ENCODE assay signal across 18 cellular contexts in genomic region chr7:74690474-74690873, GRCh38. TPM values are rescaled to one million over a fixed set of nuclear protein-coding genes. Genes with fewer than 3 reads are reported as not detected.
DNase-seq lines count a peak whose midpoint lies in the region; TF ChIP-seq lines count a peak whose summit lies in the region.
"Had no signal": no experiment of that assay in that cellular context is flagged by ENCODE, and none has a peak within 500 bp of the region (broad histone marks: within the 10 kb centered on the region; RNA-seq: fewer than 3 reads in every experiment).

No MANE protein-coding gene starts in this region.

- peaks cover 0 to 4% of the 10 kb centered on the region in 2 experiments; a peak in 1 of 5 replicates for H3K9me3 Mint-ChIP-seq in H9
- H3K9me3 Mint-ChIP-seq in endothelial cell (ENCODE audit: unreplicated experiment) = no peaks in the 10 kb centered on the region
- H3K9me3 Mint-ChIP-seq in osteocyte (ENCODE audit: unreplicated experiment) = no peaks in the 10 kb centered on the region
- peaks cover 9% of the 10 kb centered on the region for H3K9me3 Mint-ChIP-seq in endodermal cell
- H3K9me3 Mint-ChIP-seq: CD4-positive, CD25-positive, alpha-beta regulatory T cell had no signal

- no peak overlapping the region for H3K23ac ChIP-seq in H9 (ENCODE audit: insufficient read length, low read depth, low read length)

- H4K8ac ChIP-seq in H9 (replicated peaks; ENCODE audit: insufficient read length, low read depth, low read length) = no peak overlapping the region

- no peak overlapping the region for H2BK20ac ChIP-seq in H9 (ENCODE audit: low read depth, low read length, poor library complexity, severe bottlenecking)

- no peak overlapping the region for H2BK120ac ChIP-seq in H9 (ENCODE audit: low read depth, low read length, poor library complexity, severe bottlenecking)

- H2BK12ac ChIP-seq in H9 (ENCODE audit: insufficient read length, low read depth, low read length) = no peak overlapping the region

- H3K4me1 ChIP-seq in H9 (ENCODE audit: insufficient read depth, low read length) (no peaks in the 10 kb centered on the region), endodermal cell (ENCODE audit: control insufficient read depth, insufficient read depth, low read length) (no peaks in the 10 kb centered on the region)
- H3K4me1 ChIP-seq: BE2C, Caco-2 had no signal

- H2AFZ ChIP-seq in H9 (ENCODE audit: low read length) = no peak overlapping the region

- H4K91ac ChIP-seq in H9 (ENCODE audit: insufficient read length, low read depth, low read length) = no peak overlapping the region

- H3K4me3 Mint-ChIP-seq in H9 (no peak overlapping the region), endothelial cell (ENCODE audit: unreplicated experiment) (peak overlapping the region; percentile 62), osteocyte (ENCODE audit: unreplicated experiment) (no peak overlapping the region), endodermal cell (no peak overlapping the region)
- H3K4me3 Mint-ChIP-seq: CD4-positive, CD25-positive, alpha-beta regulatory T cell had no signal

- no peak overlapping the region for H2BK15ac ChIP-seq in H9 (ENCODE audit: low read depth, low read length)

- no peak overlapping the region for H3K56ac ChIP-seq in H9 (ENCODE audit: insufficient read length, low read depth, low read length)

- no peak overlapping the region for H4K5ac ChIP-seq in H9 (ENCODE audit: insufficient read length, low read depth, low read length)

- no peak overlapping the region for H3K18ac ChIP-seq in H9 (ENCODE audit: insufficient read length, low read depth, low read length)

- H3K79me2 ChIP-seq in H9 (ENCODE audit: insufficient read depth, low read length) = peaks cover 10% of the 10 kb centered on the region; the same call in 1 of the 2 replicates

- H3T11ph ChIP-seq in H9 (ENCODE audit: low read length) = no peak overlapping the region

- H4K20me1 ChIP-seq in H9 (ENCODE audit: control insufficient read depth, insufficient read depth, insufficient read length) = no peaks in the 10 kb centered on the region

- H3K4ac ChIP-seq in H9 (ENCODE audit: low read depth, low read length) = no peak overlapping the region

- no peak overlapping the region for H3K14ac ChIP-seq in H9 (ENCODE audit: insufficient read depth, low read length)

- no peak overlapping the region for H2AK5ac ChIP-seq in H9 (ENCODE audit: insufficient read length, low read length)

- H3K9me3 ChIP-seq in H9 (ENCODE audit: control insufficient read depth, low read depth, low read length) (no peaks in the 10 kb centered on the region), endodermal cell (ENCODE audit: control insufficient read depth, low read length) (peaks cover 37% of the 10 kb centered on the region)
- H3K9me3 ChIP-seq: BE2C, Caco-2 had no signal

- H3K9ac ChIP-seq in H9 (ENCODE audit: extremely low read depth, insufficient read length, low read length) (no peak overlapping the region), endodermal cell (ENCODE audit: extremely low read depth, low read length, poor library complexity, severe bottlenecking) (no peak overlapping the region)

- H3K4me1 Mint-ChIP-seq in H9 (peaks cover 8% of the 10 kb centered on the region in 2 experiments; a peak in 3 of 4 replicates), endothelial cell (ENCODE audit: unreplicated experiment) (peaks cover 3% of the 10 kb centered on the region), osteocyte (ENCODE audit: unreplicated experiment) (peaks cover 11% of the 10 kb centered on the region), endodermal cell (peaks cover 5% of the 10 kb centered on the region)

- no peak overlapping the region for H3K4me2 ChIP-seq in H9 (ENCODE audit: insufficient read depth, insufficient read length, low read length)

- DNase-seq in D341Med (ENCODE audit: low spot score) (peak; percentile 35), H9 (no peak), endothelial cell (ENCODE audit: low spot score) (no peak), osteocyte (ENCODE audit: extremely low spot score, unreplicated experiment) (peak; percentile 57), endodermal cell (no peak), NCI-H82 (lab: John Stamatoyannopoulos, UW) (no peak), NCI-H1694 treated with DMSO at 0.1 percent for 48 hours (lab: John Stamatoyannopoulos, UW) (no peak), EL (no peak)
- DNase-seq: ACHN; BE2C; C1 segment of cervical spinal cord; Caco-2; CD4-positive, CD25-positive, alpha-beta regulatory T cell; DMS153; DMS79; GF-D8 had no signal

- no CpG with 5 or more reads among the region's 3 CpGs for WGBS in H9 (ENCODE audit: extremely low coverage, insufficient read length, low lambda C conversion rate)
- 94 to 100% methylated on average over 1 to 3 of the region's 3 CpGs for WGBS in endodermal cell (ENCODE audit: insufficient coverage in 1 of 2, insufficient read length in 1 of 2), 2 experiments

- no peak overlapping the region for H3K4me3 ChIP-seq in endodermal cell (ENCODE audit: low read length)
- H3K4me3 ChIP-seq: GM12878, HAP-1 had no signal

- no peak for TF ChIP-seq CTCF in H9 (conservative IDR thresholded peaks at IDR 0.05)
- TF ChIP-seq CTCF in endothelial cell (IDR thresholded peaks at IDR 0.05; ENCODE audit: unreplicated experiment) = no peak
- TF ChIP-seq CTCF in osteocyte (IDR thresholded peaks at IDR 0.05) = no peak
- TF ChIP-seq CTCF in endodermal cell (conservative IDR thresholded peaks at IDR 0.05) = no peak

- H3K27me3 ChIP-seq in H9 (ENCODE audit: insufficient read depth, low read length) (no peaks in the 10 kb centered on the region), endodermal cell (ENCODE audit: control insufficient read depth, insufficient read depth, low read length, poor library complexity, severe bottlenecking) (no peaks in the 10 kb centered on the region)
- H3K27me3 ChIP-seq: BE2C had no signal

- H3K27ac Mint-ChIP-seq in H9 = peak overlapping the region in 2 of 3 experiments; percentile 75 to 76; a peak in 3 of 7 replicates
- no peak overlapping the region for H3K27ac Mint-ChIP-seq in endothelial cell (ENCODE audit: unreplicated experiment)
- H3K27ac Mint-ChIP-seq in osteocyte (ENCODE audit: unreplicated experiment) = no peak overlapping the region
- H3K27ac Mint-ChIP-seq in endodermal cell = no peak overlapping the region
- H3K27ac Mint-ChIP-seq: CD4-positive, CD25-positive, alpha-beta regulatory T cell had no signal

- H2BK5ac ChIP-seq in H9 (ENCODE audit: insufficient read length, low read length) = no peak overlapping the region

- peaks cover 3% of the 10 kb centered on the region for H3K79me1 ChIP-seq in H9 (ENCODE audit: insufficient read depth, low read depth, low read length, poor library complexity, severe bottlenecking)

- H3K27ac ChIP-seq in H9 (ENCODE audit: insufficient read length, low read depth, low read length) (no peak overlapping the region), endodermal cell (ENCODE audit: low read depth, low read length) (no peak overlapping the region)

- peaks cover 48 to 82% (median 75%) of the 10 kb centered on the region in 3 experiments for H3K36me3 Mint-ChIP-seq in H9 (ENCODE audit: insufficient read depth in 1 of 3, low read depth in 3 of 3)
- H3K36me3 Mint-ChIP-seq in endothelial cell (ENCODE audit: low read depth, unreplicated experiment) = peaks cover 53% of the 10 kb centered on the region
- H3K36me3 Mint-ChIP-seq in osteocyte (ENCODE audit: unreplicated experiment) = peaks cover 46% of the 10 kb centered on the region
- peaks cover 77% of the 10 kb centered on the region for H3K36me3 Mint-ChIP-seq in endodermal cell (ENCODE audit: low read depth)

- H3K27me3 Mint-ChIP-seq in H9 (ENCODE audit: low read depth) (peaks cover 3% of the 10 kb centered on the region; the same call in 1 of the 2 replicates), endothelial cell (ENCODE audit: unreplicated experiment) (peaks cover 5% of the 10 kb centered on the region), osteocyte (ENCODE audit: unreplicated experiment) (no peaks in the 10 kb centered on the region), endodermal cell (ENCODE audit: insufficient read depth) (no peaks in the 10 kb centered on the region)
- H3K27me3 Mint-ChIP-seq: CD4-positive, CD25-positive, alpha-beta regulatory T cell had no signal

- H3K36me3 ChIP-seq in endodermal cell (ENCODE audit: control insufficient read depth, insufficient read depth, low read length) = peaks cover 79% of the 10 kb centered on the region

- no peaks in the 10 kb centered on the region for H3K23me2 ChIP-seq in H9 (ENCODE audit: insufficient read length, low read depth, low read length, poor library complexity, severe bottlenecking)

RNA-seq across cellular contexts. Expression of gene GTF2I, which starts 33.0 kb away (rescaled TPM):
- 345 and 357 TPM in 2 replicates for total RNA-seq in H9 (2021)
- total RNA-seq in endothelial cell (ENCODE audit: unreplicated experiment) = 312 TPM
- total RNA-seq in osteocyte = 236 and 247 TPM in 2 replicates
- 100 to 1,000 TPM; 391 to 519 TPM for total RNA-seq in endodermal cell
- 303 TPM for polyA plus RNA-seq in endodermal cell (2013, experiment 1 of 2)
- 266 TPM for polyA plus RNA-seq in endodermal cell (2013, experiment 2 of 2)

Comparison
In these comparisons a context has a peak if more than half of its experiments do, and no peak if none do; other contexts are left out.
1. DNase-seq: peak in D341Med (single experiment) and osteocyte (single experiment); none in H9 (single experiment), endothelial cell (single experiment), endodermal cell (single experiment), NCI-H82 (single experiment), NCI-H1694 treated with DMSO at 0.1 percent for 48 hours (single experiment) and EL (single experiment).
2. H3K27ac Mint-ChIP-seq: peak in H9 (2 of 3); none in endothelial cell (single experiment), osteocyte (single experiment) and endodermal cell (single experiment).